Comparison of ENCODE assay signal across 27 cellular contexts in genomic region chr2:39587641-39588040, GRCh38.
"Had no signal": no experiment of that assay in that cellular context is flagged by ENCODE, and none has a peak within 500 bp of the region (broad histone marks: within the 10 kb centered on the region; RNA-seq: fewer than 3 reads in every experiment).

No MANE protein-coding gene starts in this region.

- H3K27ac Mint-ChIP-seq: stimulated activated effector memory CD8-positive, alpha-beta T cell treated with anti-CD3 and anti-CD28 coated beads, Interleukin-12 subunit alpha, Interleukin-12 subunit beta, amount 100 ng/mL, for 72 hours; stimulated activated memory B cell treated with anti-CD40 and anti-IgM and Interleukin-4, amounts not matched to agents 10 μg/mL and 1 μg/mL and 100 μg/mL, for 72 hours; stimulated activated naive CD8-positive, alpha-beta T cell treated with anti-CD3 and anti-CD28 coated beads, Interleukin-15, amount 100 ng/mL, for 72 hours; stimulated activated naive CD8-positive, alpha-beta T cell treated with anti-CD3 and anti-CD28 coated beads, Interleukin-15, Interleukin-2, amounts not matched to agents 100 ng/mL and 50 ng/mL, for 24 hours; type B pancreatic cell had no signal

- H3K27ac ChIP-seq: suprapubic skin, testis, thoracic aorta, thyroid gland, tibial artery, tibial nerve, transverse colon, upper lobe of left lung, upper lobe of right lung, uterus, vagina had no signal

- H3K4me3 Mint-ChIP-seq: stimulated activated effector memory CD8-positive, alpha-beta T cell treated with anti-CD3 and anti-CD28 coated beads, Interleukin-12 subunit alpha, Interleukin-12 subunit beta, amount 100 ng/mL, for 72 hours; stimulated activated memory B cell treated with anti-CD40 and anti-IgM and Interleukin-4, amounts not matched to agents 10 μg/mL and 1 μg/mL and 100 μg/mL, for 72 hours; stimulated activated naive CD8-positive, alpha-beta T cell treated with anti-CD3 and anti-CD28 coated beads, Interleukin-15, amount 100 ng/mL, for 72 hours; stimulated activated naive CD8-positive, alpha-beta T cell treated with anti-CD3 and anti-CD28 coated beads, Interleukin-15, Interleukin-2, amounts not matched to agents 100 ng/mL and 50 ng/mL, for 24 hours; type B pancreatic cell had no signal

- H3K4me1 ChIP-seq: suprapubic skin, testis, tibial artery, tibial nerve, transverse colon, upper lobe of left lung, upper lobe of right lung, uterus, vagina had no signal

- H3K9me3 ChIP-seq: suprapubic skin, testis, thoracic aorta, thyroid gland, tibial artery, transverse colon, upper lobe of right lung, uterus, vagina had no signal

- H3K4me1 Mint-ChIP-seq: stimulated activated effector memory CD8-positive, alpha-beta T cell treated with anti-CD3 and anti-CD28 coated beads, Interleukin-12 subunit alpha, Interleukin-12 subunit beta, amount 100 ng/mL, for 72 hours; stimulated activated memory B cell treated with anti-CD40 and anti-IgM and Interleukin-4, amounts not matched to agents 10 μg/mL and 1 μg/mL and 100 μg/mL, for 72 hours; stimulated activated naive CD8-positive, alpha-beta T cell treated with anti-CD3 and anti-CD28 coated beads, Interleukin-15, amount 100 ng/mL, for 72 hours had no signal

- ATAC-seq: stimulated activated effector memory CD8-positive, alpha-beta T cell treated with anti-CD3 and anti-CD28 coated beads, Interleukin-12 subunit alpha, Interleukin-12 subunit beta, amount 100 ng/mL, for 72 hours; stimulated activated memory B cell treated with anti-CD40 and anti-IgM and Interleukin-4, amounts not matched to agents 10 μg/mL and 1 μg/mL and 100 μg/mL, for 72 hours; stimulated activated naive CD8-positive, alpha-beta T cell treated with anti-CD3 and anti-CD28 coated beads, Interleukin-15, amount 100 ng/mL, for 72 hours; stimulated activated naive CD8-positive, alpha-beta T cell treated with anti-CD3 and anti-CD28 coated beads, Interleukin-15, Interleukin-2, amounts not matched to agents 100 U/mL and 50 U/mL, for 24 hours; upper lobe of right lung had no signal

- H3K36me3 Mint-ChIP-seq: stimulated activated effector memory CD8-positive, alpha-beta T cell treated with anti-CD3 and anti-CD28 coated beads, Interleukin-12 subunit alpha, Interleukin-12 subunit beta, amount 100 ng/mL, for 72 hours had no signal

- H3K4me3 ChIP-seq: suprapubic skin, testis, thoracic aorta, thyroid gland, tibial artery, tibial nerve, transverse colon, upper lobe of left lung, upper lobe of right lung, uterus, vagina had no signal

- H3K27me3 ChIP-seq: suprapubic skin, testis, thyroid gland, tibial artery, tibial nerve, transverse colon, upper lobe of left lung, upper lobe of right lung, uterus, vagina had no signal

- H3K27me3 Mint-ChIP-seq: stimulated activated naive CD8-positive, alpha-beta T cell treated with anti-CD3 and anti-CD28 coated beads, Interleukin-15, amount 100 ng/mL, for 72 hours had no signal

- DNase-seq: stimulated activated CD4-positive, alpha-beta T cell treated with anti-CD3 and anti-CD28 coated beads, Interleukin-2, amount 100 ng/mL, for 24 hours; stimulated activated CD4-positive, alpha-beta T cell treated with anti-CD3 and anti-CD28 coated beads, Interleukin-2, amount 100 ng/mL, for 48 hours; stimulated activated CD4-positive, alpha-beta T cell treated with anti-CD3 and anti-CD28 coated beads, Interleukin-4, amount 100 ng/mL, for 1 hour; stimulated activated CD4-positive, alpha-beta T cell treated with anti-CD3 and anti-CD28 coated beads, Interleukin-4, amount 100 ng/mL, for 24 hours; stimulated activated CD4-positive, alpha-beta T cell treated with anti-CD3 and anti-CD28 coated beads, Interleukin-4, amount 100 ng/mL, for 4 hours; stimulated activated CD8-positive, alpha-beta memory T cell treated with anti-CD3 and anti-CD28 coated beads, Interleukin-4, amount 100 ng/mL, for 48 hours; stimulated activated naive CD4-positive, alpha-beta T cell; stimulated activated naive CD4-positive, alpha-beta T cell treated with Interleukin-2 at 50 U/mL for 16 hours; stimulated activated naive CD8-positive, alpha-beta T cell treated with anti-CD3 and anti-CD28 coated beads, Interleukin-15, amount 100 ng/mL, for 72 hours; stimulated activated naive CD8-positive, alpha-beta T cell treated with anti-CD3 and anti-CD28 coated beads, Interleukin-15, Interleukin-2, amounts not matched to agents 100 U/mL and 50 U/mL, for 24 hours; substantia nigra; testis; thyroid gland; tibial artery; transverse colon; trophoblast cell; upper lobe of left lung; upper lobe of right lung; uterus had no signal

- H3K36me3 ChIP-seq: suprapubic skin, thoracic aorta, thyroid gland, tibial artery, transverse colon, upper lobe of left lung, upper lobe of right lung, uterus, vagina had no signal

- H3K9me3 Mint-ChIP-seq: stimulated activated effector memory CD8-positive, alpha-beta T cell treated with anti-CD3 and anti-CD28 coated beads, Interleukin-12 subunit alpha, Interleukin-12 subunit beta, amount 100 ng/mL, for 72 hours; stimulated activated memory B cell treated with anti-CD40 and anti-IgM and Interleukin-4, amounts not matched to agents 10 μg/mL and 1 μg/mL and 100 μg/mL, for 72 hours had no signal
